ENCODE assay signal across 18 cellular contexts in the genomic region with DNA sequence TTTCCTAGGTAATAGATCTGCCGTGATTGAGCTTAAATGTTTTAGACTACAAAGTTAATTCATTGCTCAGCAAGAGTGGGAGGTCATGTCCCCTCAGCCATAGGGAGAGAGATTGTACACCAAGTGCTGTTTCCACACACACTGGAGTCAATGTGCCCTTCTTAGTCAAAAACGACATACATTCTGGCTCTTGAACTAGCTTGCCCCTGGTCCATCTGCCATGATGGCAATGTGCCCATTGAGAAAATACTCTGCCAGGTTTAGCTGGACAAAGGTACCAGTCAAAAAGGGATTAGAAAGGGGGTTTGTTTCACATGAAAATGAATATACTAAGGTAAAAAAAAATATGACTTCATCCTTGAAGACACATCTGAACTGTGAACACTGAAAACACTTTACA.
"Had no signal": no experiment of that assay in that cellular context is flagged by ENCODE, and none has a peak within 500 bp of the region (broad histone marks: within the 10 kb centered on the region; RNA-seq: fewer than 3 reads in every experiment).

No MANE protein-coding gene starts in this region.

- DNase-seq: effector memory CD8-positive, alpha-beta T cell; erythroblast; esophagus squamous epithelium; foreskin melanocyte; glutamatergic neuron; heart right ventricle; hippocampal formation; left cardiac atrium; left lung; mesenchymal stem cell; mucosa of descending colon; naive B cell; right lobe of liver; small intestine; stimulated activated CD4-positive, alpha-beta T cell treated with anti-CD3 and anti-CD28 coated beads, Interleukin-15, amount 100 ng/mL, for 24 hours; stimulated activated CD4-positive, alpha-beta T cell treated with anti-CD3 and anti-CD28 coated beads, Interleukin-2, amount 100 ng/mL, for 48 hours; stimulated activated naive B cell treated with anti-CD40 and anti-IgM and Interleukin-4, amounts not matched to agents 10 μg/mL and 1 μg/mL and 100 μg/mL, for 72 hours; upper lobe of left lung had no signal

- ATAC-seq: effector memory CD8-positive, alpha-beta T cell; heart right ventricle; left cardiac atrium; left lung; mucosa of descending colon; right lobe of liver; stimulated activated naive B cell treated with anti-CD40 and anti-IgM and Interleukin-4, amounts not matched to agents 10 μg/mL and 1 μg/mL and 100 μg/mL, for 72 hours had no signal
